ENCODE assay signal across 1 cellular context in genomic region chr5:56610093-56610698, GRCh38.
TF ChIP-seq lines count a peak whose summit lies in the region.

No MANE protein-coding gene starts in this region.

TF ChIP-seq in SK-N-SH treated with all-trans-retinoic acid at 6 μM for 48 hours, 23 proteins besides CTCF, POLR2A, EP300 and RAD21 (continued from another document):
- TF ChIP-seq, protein P1, sequence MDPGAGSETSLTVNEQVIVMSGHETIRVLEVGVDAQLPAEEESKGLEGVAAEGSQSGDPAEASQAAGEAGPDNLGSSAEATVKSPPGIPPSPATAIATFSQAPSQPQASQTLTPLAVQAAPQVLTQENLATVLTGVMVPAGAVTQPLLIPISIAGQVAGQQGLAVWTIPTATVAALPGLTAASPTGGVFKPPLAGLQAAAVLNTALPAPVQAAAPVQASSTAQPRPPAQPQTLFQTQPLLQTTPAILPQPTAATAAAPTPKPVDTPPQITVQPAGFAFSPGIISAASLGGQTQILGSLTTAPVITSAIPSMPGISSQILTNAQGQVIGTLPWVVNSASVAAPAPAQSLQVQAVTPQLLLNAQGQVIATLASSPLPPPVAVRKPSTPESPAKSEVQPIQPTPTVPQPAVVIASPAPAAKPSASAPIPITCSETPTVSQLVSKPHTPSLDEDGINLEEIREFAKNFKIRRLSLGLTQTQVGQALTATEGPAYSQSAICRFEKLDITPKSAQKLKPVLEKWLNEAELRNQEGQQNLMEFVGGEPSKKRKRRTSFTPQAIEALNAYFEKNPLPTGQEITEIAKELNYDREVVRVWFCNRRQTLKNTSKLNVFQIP (CRISPR knock-in tag; IDR thresholded peaks at IDR 0.05; ENCODE audit: borderline replicate concordance, low read depth), result no peak
